Comparison of ENCODE assay signal across 19 cellular contexts in genomic region chr5:135264451-135265445, GRCh38.
DNase-seq lines count a peak whose midpoint lies in the region; TF ChIP-seq lines count a peak whose summit lies in the region.
"Had no signal": no experiment of that assay in that cellular context is flagged by ENCODE, and none has a peak within 500 bp of the region (broad histone marks: within the 10 kb centered on the region; RNA-seq: fewer than 3 reads in every experiment).

No MANE protein-coding gene starts in this region.

- peak overlapping the region; percentile 79 for H3K4me2 ChIP-seq in smooth muscle cell

- H3K4me1 ChIP-seq in smooth muscle cell (ENCODE audit: low read depth), result peaks cover 27% of the 10 kb centered on the region
- H3K4me1 ChIP-seq: heart left ventricle had no signal

- peak overlapping the region; percentile 28 for H3K9ac ChIP-seq in smooth muscle cell (ENCODE audit: low read depth)

- H3K4me3 ChIP-seq in fibroblast of villous mesenchyme (ENCODE audit: low read depth, low read length) (no peak overlapping the region), smooth muscle cell (peak overlapping the region; percentile 9)
- H3K4me3 ChIP-seq: coronary artery, heart left ventricle, mucosa of descending colon, vagina had no signal

- TF ChIP-seq CTCF in fibroblast of villous mesenchyme (IDR thresholded peaks at IDR 0.05; ENCODE audit: insufficient read depth, low read depth, low read length) (peak; percentile 14), smooth muscle cell (IDR thresholded peaks at IDR 0.05; ENCODE audit: borderline replicate concordance, insufficient read depth, poor library complexity, severe bottlenecking) (no peak)

- 38% methylated on average over 17 of the region's 17 CpGs for WGBS in smooth muscle cell (ENCODE audit: low lambda C conversion rate)

- H3K27ac ChIP-seq in smooth muscle cell (ENCODE audit: low read depth), result peak overlapping the region; percentile 94
- H3K27ac ChIP-seq: coronary artery, heart left ventricle, vagina had no signal

- H2AFZ ChIP-seq in smooth muscle cell (ENCODE audit: low read depth), result peak overlapping the region; percentile 3

- peaks cover 8% of the 10 kb centered on the region for H3F3A ChIP-seq in smooth muscle cell (ENCODE audit: low read depth)

- H3K9me3 ChIP-seq in smooth muscle cell (replicated peaks; ENCODE audit: low read depth), result no peaks in the 10 kb centered on the region
- H3K9me3 ChIP-seq: mucosa of descending colon, vagina had no signal

- no peaks in the 10 kb centered on the region for H3K79me2 ChIP-seq in smooth muscle cell (ENCODE audit: low read depth)

- H3K36me3 ChIP-seq in smooth muscle cell (ENCODE audit: low read depth), result no peaks in the 10 kb centered on the region
- H3K36me3 ChIP-seq: heart left ventricle, vagina had no signal

- no peaks in the 10 kb centered on the region for H3K27me3 ChIP-seq in smooth muscle cell (ENCODE audit: low read depth)
- H3K27me3 ChIP-seq: vagina had no signal

- H4K20me1 ChIP-seq in smooth muscle cell (ENCODE audit: low read depth), result no peaks in the 10 kb centered on the region

- DNase-seq in EH (ENCODE audit: low read depth) (peak; percentile 56), NCI-H82 (lab: John Stamatoyannopoulos, UW) (peak; percentile 92), fibroblast of villous mesenchyme (ENCODE audit: low read depth) (peak; percentile 92), smooth muscle cell (lab: John Stamatoyannopoulos, UW; ENCODE audit: unreplicated experiment) (no peak), NCI-H1436 treated with DMSO at 0.1 percent for 48 hours (lab: John Stamatoyannopoulos, UW) (no peak), mucosa of gallbladder (ENCODE audit: low spot score) (no peak)
- DNase-seq in central memory CD4-positive, alpha-beta T cell, result no peak
- DNase-seq in activated CD4-positive, alpha-beta T cell treated with anti-CD3 and anti-CD28 coated beads, Interleukin-2, amount 50 U/mL, for 48 hours, result no peak
- DNase-seq: activated CD4-positive, alpha-beta T cell treated with anti-CD3 and anti-CD28 coated beads, Interleukin-2, amount 10 ng/mL, durations not matched to agents 7 days and 5 days; activated effector memory CD4-positive, alpha-beta T cell treated with Interleukin-2 at 50 U/mL for 16 hours; CD4-positive, CD25-positive, alpha-beta regulatory T cell; heart left ventricle; left ventricle myocardium superior; mucosa of descending colon; NCI-H1105; NCI-H2081 treated with DMSO at 0.1 percent for 48 hours; RPMI8226 had no signal

Comparison
In these comparisons a context has a peak if more than half of its experiments do, and no peak if none do; other contexts are left out.
1. DNase-seq: peak in EH (single experiment), NCI-H82 (single experiment) and fibroblast of villous mesenchyme (single experiment); none in smooth muscle cell (single experiment), central memory CD4-positive, alpha-beta T cell (single experiment), activated CD4-positive, alpha-beta T cell treated with anti-CD3 and anti-CD28 coated beads, Interleukin-2, amount 50 U/mL, for 48 hours (0 of 2), NCI-H1436 treated with DMSO at 0.1 percent for 48 hours (single experiment) and mucosa of gallbladder (single experiment).